Comparison of ENCODE assay signal across 11 cellular contexts in genomic region chr3:37753428-37753827, GRCh38.
DNase-seq lines count a peak whose midpoint lies in the region; ATAC-seq and TF ChIP-seq lines count a peak whose summit lies in the region.
"Had no signal": no experiment of that assay in that cellular context is flagged by ENCODE, and none has a peak within 500 bp of the region (broad histone marks: within the 10 kb centered on the region; RNA-seq: fewer than 3 reads in every experiment).

No MANE protein-coding gene starts in this region.

- no peaks in the 10 kb centered on the region for H3K36me3 ChIP-seq in mucosa of descending colon (ENCODE audit: low read depth)
- no peaks in the 10 kb centered on the region for H3K36me3 ChIP-seq in ovary

- intact Hi-C loops in mucosa of descending colon (cut with DNase I, micrococcal nuclease) (no loop called here), ovary (cut with DNase I) (no loop called here)

- H3K4me3 ChIP-seq in mucosa of descending colon (no peak overlapping the region), ovary (no peak overlapping the region)
- H3K4me3 ChIP-seq: suprapubic skin had no signal

- ATAC-seq in HG02884 (IDR thresholded peaks at IDR 0.05; ENCODE audit: unreplicated experiment) (peak; percentile 74), mucosa of descending colon (peak; percentile 77)

- TF ChIP-seq EP300 in ovary (IDR thresholded peaks at IDR 0.05), result no peak

- no peak overlapping the region for H3K27ac ChIP-seq in ovary
- H3K27ac ChIP-seq: suprapubic skin had no signal

- TF ChIP-seq POLR2A in ovary (IDR thresholded peaks at IDR 0.05), result no peak

- 83 to 95% (median 94%) methylated on average over 3 of the region's 3 CpGs for WGBS in ovary, 3 donors

- peak; percentile 75 for DNase-seq in NCI-H187 treated with DMSO at 0.1 percent for 48 hours (lab: John Stamatoyannopoulos, UW)
- no peak for DNase-seq in NCI-H187 (lab: John Stamatoyannopoulos, UW)
- peak; percentile 99 for DNase-seq in NCI-H2029 treated with DMSO at 0.1 percent for 48 hours (lab: John Stamatoyannopoulos, UW)
- no peak for DNase-seq in mucosa of descending colon
- DNase-seq in NCI-H82 (lab: John Stamatoyannopoulos, UW), result no peak
- no peak for DNase-seq in ovary
- DNase-seq in ecto neural progenitor cell (ENCODE audit: low spot score), result no peak
- DNase-seq: anterior cingulate cortex, NCI-H2227 treated with DMSO at 0.1 percent for 48 hours had no signal

- no peak for TF ChIP-seq CTCF in mucosa of descending colon (IDR thresholded peaks at IDR 0.05)
- no peak for TF ChIP-seq CTCF in ovary (IDR thresholded peaks at IDR 0.05)

- H3K9me3 ChIP-seq in mucosa of descending colon (no peaks in the 10 kb centered on the region), ovary (no peaks in the 10 kb centered on the region)
- H3K9me3 ChIP-seq: suprapubic skin had no signal

- peaks cover 2% of the 10 kb centered on the region for H3K27me3 ChIP-seq in ovary
- H3K27me3 ChIP-seq: suprapubic skin had no signal

- H3K4me1 ChIP-seq in mucosa of descending colon (ENCODE audit: low read depth) (no peaks in the 10 kb centered on the region), ovary (ENCODE audit: insufficient read depth) (peaks cover 2% of the 10 kb centered on the region)
- H3K4me1 ChIP-seq: suprapubic skin had no signal

Comparison
In these comparisons a context has a peak if more than half of its experiments do, and no peak if none do; other contexts are left out.
1. DNase-seq: peak in NCI-H187 treated with DMSO at 0.1 percent for 48 hours (single experiment) and NCI-H2029 treated with DMSO at 0.1 percent for 48 hours (single experiment); none in NCI-H187 (0 of 2), mucosa of descending colon (0 of 3), NCI-H82 (single experiment), ovary (0 of 5) and ecto neural progenitor cell (single experiment).